ENCODE assay signal across 1 cellular context in the genomic region with DNA sequence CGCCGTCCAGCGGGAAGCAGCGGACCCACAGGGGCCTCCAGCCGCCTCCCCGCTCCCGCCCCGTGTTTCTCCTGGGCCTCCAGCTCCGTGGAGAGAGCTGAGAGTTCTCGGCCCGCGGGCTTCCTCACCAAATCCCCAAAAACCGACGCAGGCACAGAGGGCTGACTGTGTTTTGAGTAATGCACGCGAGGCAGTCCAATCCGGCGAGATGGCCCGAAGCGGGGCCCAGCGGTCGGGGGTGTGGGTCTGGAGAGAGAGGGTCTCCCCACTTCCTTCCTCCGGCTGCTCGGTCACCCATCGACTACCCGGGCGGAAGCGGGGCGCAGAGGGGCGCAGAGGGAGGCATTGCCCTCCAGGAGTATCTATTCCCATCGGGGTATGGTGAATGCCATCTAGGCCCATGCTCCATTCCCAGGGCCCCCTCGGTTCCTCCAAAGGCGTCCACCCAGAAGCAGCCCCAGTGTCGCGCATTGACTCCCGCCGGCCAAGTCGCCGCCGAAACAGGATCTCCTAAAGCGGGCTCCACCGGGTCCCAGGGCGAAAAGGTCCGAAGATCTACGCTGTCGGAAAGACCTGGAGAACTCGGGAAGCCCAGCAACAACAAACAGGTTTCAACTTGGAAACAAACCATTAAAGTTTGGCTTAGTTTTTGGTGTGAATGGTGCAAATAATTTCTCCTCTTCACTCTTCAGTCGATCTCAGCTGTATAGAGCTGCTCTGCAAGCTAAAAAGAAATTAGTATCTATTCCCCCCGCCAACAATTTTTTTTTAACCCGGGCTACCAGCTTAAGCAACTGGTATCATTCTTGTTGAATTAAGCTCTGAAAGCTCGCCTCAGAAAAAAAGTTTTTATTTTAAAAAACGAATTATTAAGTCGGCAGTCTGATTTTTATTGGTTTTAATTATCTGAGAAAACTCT.
TF ChIP-seq lines count a peak whose summit lies in the region.

No MANE protein-coding gene starts in this region.

TF ChIP-seq in GM12878, 131 proteins besides CTCF, POLR2A, EP300 and RAD21:
- TF ChIP-seq ZNF24 (IDR thresholded peaks at IDR 0.05) = no peak
- no peak for TF ChIP-seq CREB1 (IDR thresholded peaks at IDR 0.05; ENCODE audit: low read depth)
- TF ChIP-seq BACH1 (IDR thresholded peaks at IDR 0.05; ENCODE audit: borderline replicate concordance) = no peak
- no peak for TF ChIP-seq CHD2 (IDR thresholded peaks at IDR 0.05; ENCODE audit: borderline replicate concordance, low read depth, low read length)
- peak; percentile 67 for TF ChIP-seq SUZ12 (IDR thresholded peaks at IDR 0.05; ENCODE audit: unreplicated experiment)
- TF ChIP-seq ZBED1 (IDR thresholded peaks at IDR 0.05; ENCODE audit: borderline replicate concordance) = no peak
- TF ChIP-seq EGR1 (IDR thresholded peaks at IDR 0.05; ENCODE audit: borderline replicate concordance in 1 of 2, low read depth in 2 of 2, low read length in 2 of 2) = no peak
